In genomic region chr9:135543262-135543894, GRCh38 we compare ENCODE assay signal across 14 cellular contexts. TPM values are rescaled to one million over a fixed set of nuclear protein-coding genes. Genes with fewer than 3 reads are reported as not detected.
"Had no signal": no experiment of that assay in that cellular context is flagged by ENCODE, and none has a peak within 500 bp of the region (broad histone marks: within the 10 kb centered on the region; RNA-seq: fewer than 3 reads in every experiment).

No MANE protein-coding gene starts in this region.

RNA-seq across cellular contexts. Expression of gene OBP2A, which starts 2.5 kb away (rescaled TPM):
- total RNA-seq: activated CD4-positive, alpha-beta T cell treated with anti-CD3 and anti-CD28 coated beads, Interleukin-2, amount 10 ng/mL, durations not matched to agents 7 days and 5 days; activated naive CD4-positive, alpha-beta T cell treated with anti-CD3 and anti-CD28 coated beads, Interleukin-2, amount 50 U/mL, for 72 hours; activated T-cell treated with anti-CD3 and anti-CD28 coated beads, Interleukin-2, amount 50 U/mL, for 72 hours; endodermal cell; left colon; lower lobe of right lung; mucosa of descending colon; naive thymus-derived CD4-positive, alpha-beta T cell; pancreas; stomach; T-cell; upper lobe of right lung had no signal

RNA-seq across cellular contexts. Expression of gene PAEP, which starts 18.2 kb away (rescaled TPM):
- total RNA-seq: activated CD4-positive, alpha-beta T cell treated with anti-CD3 and anti-CD28 coated beads, Interleukin-2, amount 10 ng/mL, durations not matched to agents 7 days and 5 days; activated naive CD4-positive, alpha-beta T cell treated with anti-CD3 and anti-CD28 coated beads, Interleukin-2, amount 50 U/mL, for 72 hours; activated T-cell treated with anti-CD3 and anti-CD28 coated beads, Interleukin-2, amount 50 U/mL, for 72 hours; dorsolateral prefrontal cortex; endodermal cell; left colon; lower lobe of right lung; mucosa of descending colon; naive thymus-derived CD4-positive, alpha-beta T cell; pancreas; stomach; T-cell; testis; upper lobe of right lung had no signal

RNA-seq across cellular contexts. Expression of gene LCN1, which starts 22.1 kb away (rescaled TPM):
- total RNA-seq: activated CD4-positive, alpha-beta T cell treated with anti-CD3 and anti-CD28 coated beads, Interleukin-2, amount 10 ng/mL, durations not matched to agents 7 days and 5 days; activated naive CD4-positive, alpha-beta T cell treated with anti-CD3 and anti-CD28 coated beads, Interleukin-2, amount 50 U/mL, for 72 hours; activated T-cell treated with anti-CD3 and anti-CD28 coated beads, Interleukin-2, amount 50 U/mL, for 72 hours; endodermal cell; left colon; lower lobe of right lung; mucosa of descending colon; naive thymus-derived CD4-positive, alpha-beta T cell; pancreas; stomach; T-cell; testis; upper lobe of right lung had no signal
